20 cellular contexts compared by ENCODE assay signal in the genomic region with DNA sequence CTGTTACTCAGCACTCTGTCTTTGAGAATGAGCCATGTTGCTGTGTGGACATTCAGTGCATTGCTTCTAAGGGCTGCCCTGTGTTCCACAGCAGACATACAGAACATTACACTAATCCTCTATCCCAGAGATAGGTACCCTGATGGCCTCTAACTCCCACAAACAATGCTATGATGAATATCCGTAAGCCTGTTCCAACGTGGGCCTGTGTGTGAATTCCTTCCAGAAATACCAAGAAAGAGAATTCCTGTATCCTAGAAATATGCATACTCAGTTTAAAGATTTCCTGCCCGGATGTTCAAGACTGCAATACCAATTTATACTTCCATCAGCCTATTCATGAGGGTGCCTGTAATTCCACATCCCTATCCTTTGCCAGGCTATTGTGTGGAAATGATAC. TPM values are rescaled to one million over a fixed set of nuclear protein-coding genes. Genes with fewer than 3 reads are reported as not detected.
DNase-seq lines count a peak whose midpoint lies in the region; ATAC-seq, FAIRE-seq and TF ChIP-seq lines count a peak whose summit lies in the region.
"Had no signal": no experiment of that assay in that cellular context is flagged by ENCODE, and none has a peak within 500 bp of the region (broad histone marks: within the 10 kb centered on the region; RNA-seq: fewer than 3 reads in every experiment).

No MANE protein-coding gene starts in this region.

- peak overlapping the region; percentile 4 for H2AFZ ChIP-seq in HCT116 (ENCODE audit: low read depth, low read length, poor library complexity, severe bottlenecking)
- H2AFZ ChIP-seq: GM23338 had no signal

- H3K9me3 Mint-ChIP-seq in dendritic cell treated with granulocyte-macrophage colony-stimulating factor and Interleukin-4, amounts not matched to agents 40 ng/mL and 50 ng/mL, for 4 days = no peaks in the 10 kb centered on the region

- no peak overlapping the region for H3K4me3 Mint-ChIP-seq in dendritic cell treated with granulocyte-macrophage colony-stimulating factor and Interleukin-4, amounts not matched to agents 40 ng/mL and 50 ng/mL, for 4 days
- H3K4me3 Mint-ChIP-seq: CD4-positive, alpha-beta T cell; GM23338; H9 had no signal

- no peaks in the 10 kb centered on the region for H3K36me3 Mint-ChIP-seq in dendritic cell treated with granulocyte-macrophage colony-stimulating factor and Interleukin-4, amounts not matched to agents 40 ng/mL and 50 ng/mL, for 4 days (ENCODE audit: low read depth)

- no peak for TF ChIP-seq CTCF in HCT116 (IDR thresholded peaks at IDR 0.05 in 2 of 3, conservative IDR thresholded peaks at IDR 0.05 in 1 of 3; ENCODE audit: borderline replicate concordance in 1 of 3, insufficient read depth in 1 of 3, low read depth in 2 of 3, low read length in 2 of 3)
- TF ChIP-seq CTCF in breast epithelium (IDR thresholded peaks at IDR 0.05) = no peak

- H3K27me3 ChIP-seq in HCT116 (ENCODE audit: insufficient read depth, low read length) = no peaks in the 10 kb centered on the region
- no peaks in the 10 kb centered on the region for H3K27me3 ChIP-seq in breast epithelium

- peak; percentile 9 for FAIRE-seq in GM12891 (lab: Jason Lieb, UNC)
- FAIRE-seq: A204.1, D721Med had no signal

- H4K20me1 ChIP-seq in HCT116 (ENCODE audit: insufficient read depth) = no peaks in the 10 kb centered on the region

- no peak overlapping the region for H3K4me3 ChIP-seq in HCT116 (replicated peaks in 1 of 2; ENCODE audit: low read depth in 1 of 2, low read length in 2 of 2)
- H3K4me3 ChIP-seq in breast epithelium = no peak overlapping the region
- H3K4me3 ChIP-seq: GM23338 had no signal

- H3K36me3 ChIP-seq in HCT116 (ENCODE audit: control insufficient read depth in 1 of 2, insufficient read depth in 2 of 2, low read length in 2 of 2) = no peaks in the 10 kb centered on the region
- no peaks in the 10 kb centered on the region for H3K36me3 ChIP-seq in breast epithelium
- H3K36me3 ChIP-seq: BE2C had no signal

- POLR2A ChIA-PET in HCT116 (lab: Charles Lee) = no interaction called here

- H3K27me3 Mint-ChIP-seq in dendritic cell treated with granulocyte-macrophage colony-stimulating factor and Interleukin-4, amounts not matched to agents 40 ng/mL and 50 ng/mL, for 4 days = no peaks in the 10 kb centered on the region

- H3K27ac ChIP-seq in HCT116 (ENCODE audit: low read depth, low read length) (no peak overlapping the region), breast epithelium (no peak overlapping the region)

- TF ChIP-seq POLR2A in GM12891 (IDR thresholded peaks at IDR 0.05; ENCODE audit: low read depth, low read length) (no peak), HCT116 (IDR thresholded peaks at IDR 0.05; ENCODE audit: borderline replicate concordance, extremely low read depth, insufficient read depth, insufficient read length) (no peak), breast epithelium (IDR thresholded peaks at IDR 0.05) (no peak)

- intact Hi-C loops in HCT116 (cut with micrococcal nuclease) (no loop called here), breast epithelium (cut with DNase I; ENCODE audit: low total_unique reads) (no loop called here)
- intact Hi-C loops in dendritic cell treated with granulocyte-macrophage colony-stimulating factor and Interleukin-4, amounts not matched to agents 40 ng/mL and 50 ng/mL, for 4 days (cut with micrococcal nuclease) = loop anchor here (5.0 kb wide), 1 partner anchor 37 kb away; no protein-coding TSS in a partner anchor

- no peak for ATAC-seq in HCT116
- no peak for ATAC-seq in GM21390 (IDR thresholded peaks at IDR 0.05; ENCODE audit: unreplicated experiment)
- ATAC-seq: GM23338 had no signal

- CTCF ChIA-PET in HCT116 (lab: Charles Lee) = no interaction called here

- peaks cover 71% of the 10 kb centered on the region for H3K4me1 Mint-ChIP-seq in dendritic cell treated with granulocyte-macrophage colony-stimulating factor and Interleukin-4, amounts not matched to agents 40 ng/mL and 50 ng/mL, for 4 days (ENCODE audit: low read depth)

- BruUV-seq in HCT116 (replicated peaks; lab: Mats Ljungman, UMichigan) = no TSS peak

- H3K9ac ChIP-seq in HCT116 (ENCODE audit: low read length) = no peak overlapping the region

- no peaks in the 10 kb centered on the region; a peak in 1 of 4 replicates for H3K9me3 ChIP-seq in HCT116 (ENCODE audit: control insufficient read depth in 1 of 2, insufficient read depth in 1 of 2, low read depth in 1 of 2, low read length in 2 of 2)
- no peaks in the 10 kb centered on the region for H3K9me3 ChIP-seq in breast epithelium
- H3K9me3 ChIP-seq: BE2C, Caco-2 had no signal

- no peak overlapping the region for H3K4me2 ChIP-seq in HCT116 (ENCODE audit: low read length)
- H3K4me2 ChIP-seq: GM23338 had no signal

- no peaks in the 10 kb centered on the region for H3K9me2 ChIP-seq in HCT116 (ENCODE audit: insufficient read depth)

- H3K4me1 ChIP-seq in HCT116 (ENCODE audit: control insufficient read depth in 1 of 2, insufficient read depth in 2 of 2, low read length in 2 of 2) (peaks cover 0 to 7% of the 10 kb centered on the region in 2 experiments; a peak in 2 of 4 replicates), breast epithelium (no peaks in the 10 kb centered on the region)
- H3K4me1 ChIP-seq: BE2C, Caco-2 had no signal

- no peaks in the 10 kb centered on the region for H3K79me2 ChIP-seq in HCT116 (ENCODE audit: insufficient read depth, low read length)

- peak overlapping the region; percentile 80 for H3K27ac Mint-ChIP-seq in dendritic cell treated with granulocyte-macrophage colony-stimulating factor and Interleukin-4, amounts not matched to agents 40 ng/mL and 50 ng/mL, for 4 days
- H3K27ac Mint-ChIP-seq: CD4-positive, alpha-beta T cell; GM23338 had no signal

- DNase-seq in GM12891 (ENCODE audit: insufficient read length, low spot score) (no peak), HCT116 (ENCODE audit: low read depth, low spot score) (no peak), glomerular endothelial cell (ENCODE audit: extremely low read depth, low read depth, low spot score) (peak; percentile 50), breast epithelium (ENCODE audit: low spot score in 2 of 2) (no peak), NCI-H2196 (lab: John Stamatoyannopoulos, UW; ENCODE audit: unreplicated experiment) (no peak), GM19238 (ENCODE audit: insufficient read length, low spot score) (no peak)
- DNase-seq: ACHN; BE2C; C1 segment of cervical spinal cord; Caco-2; CD4-positive, alpha-beta T cell; DMS79; GDM1; H9 had no signal

- RAD21 ChIA-PET in HCT116 (lab: Charles Lee; ENCODE audit: low non-redundant PET in 1 of 2, low total read pairs in 2 of 2, uncharacterized antibody in 2 of 2, unreplicated experiment in 2 of 2) = no interaction called here

- TF ChIP-seq RAD21 in HCT116 (IDR thresholded peaks at IDR 0.05; ENCODE audit: low read depth) = no peak

TF ChIP-seq in GM12891, 5 proteins besides CTCF, POLR2A, EP300 and RAD21:
- TF ChIP-seq TAF1 (IDR thresholded peaks at IDR 0.05; ENCODE audit: low read depth, low read length) (no peak), POLR2AphosphoS5 (IDR thresholded peaks at IDR 0.05; ENCODE audit: low read depth, low read length) (no peak), PAX5 (IDR thresholded peaks at IDR 0.05; ENCODE audit: insufficient read depth, low read length, severe bottlenecking) (no peak), POU2F2 (IDR thresholded peaks at IDR 0.05; ENCODE audit: low read depth, low read length) (no peak), SPI1 (IDR thresholded peaks at IDR 0.05; ENCODE audit: low read depth, low read length) (no peak)
TF ChIP-seq in GM12891: peak in this region for 0.

TF ChIP-seq in HCT116, 20 proteins besides CTCF, POLR2A, EP300 and RAD21:
- TF ChIP-seq SP1 (IDR thresholded peaks at IDR 0.05; ENCODE audit: low read depth) (no peak), EZH2 (IDR thresholded peaks at IDR 0.05) (no peak), CEBPB (IDR thresholded peaks at IDR 0.05; ENCODE audit: low read depth) (no peak), ZFX (IDR thresholded peaks at IDR 0.05) (no peak), SIN3A (IDR thresholded peaks at IDR 0.05; ENCODE audit: low read depth) (no peak)
- TF ChIP-seq, protein P1, sequence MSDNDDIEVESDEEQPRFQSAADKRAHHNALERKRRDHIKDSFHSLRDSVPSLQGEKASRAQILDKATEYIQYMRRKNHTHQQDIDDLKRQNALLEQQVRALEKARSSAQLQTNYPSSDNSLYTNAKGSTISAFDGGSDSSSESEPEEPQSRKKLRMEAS (IDR thresholded peaks at IDR 0.05) = no peak

RNA-seq across cellular contexts. Expression of gene ST8SIA6, which starts 21.3 kb away (rescaled TPM):
- not detected for polyA plus RNA-seq in GM12891 (2012; ENCODE audit: low read depth, missing spikeins)
- 1.3 TPM for total RNA-seq in HCT116 (2021; ENCODE audit: unreplicated experiment)
- polyA plus RNA-seq in HCT116 (2012) = 0.12 and 0.23 TPM in 2 replicates
- total RNA-seq in glomerular endothelial cell = 0.76 TPM in 1 of 2 replicates, not detected in the other
- 10 to 100 TPM in 2 of 3 donors, 1 to 10 TPM in 1; 1.3 to 32.1 (median 18.4) TPM for total RNA-seq in breast epithelium
- total RNA-seq: HT-29 had no signal
